In genomic region chr12:28872654-28873268, GRCh38 we compare ENCODE assay signal across 8 cellular contexts.
DNase-seq lines count a peak whose midpoint lies in the region; ATAC-seq, FAIRE-seq and TF ChIP-seq lines count a peak whose summit lies in the region.

No MANE protein-coding gene starts in this region.

- H3K4me3 ChIP-seq in K562 (no peak overlapping the region), testis (no peak overlapping the region)

- H3K36me3 Mint-ChIP-seq in activated naive CD4-positive, alpha-beta T cell treated with anti-CD3 and anti-CD28 coated beads, Interleukin-2, amount 10 ng/mL, durations not matched to agents 7 days and 5 days = no peaks in the 10 kb centered on the region
- no peaks in the 10 kb centered on the region for H3K36me3 Mint-ChIP-seq in T-helper 17 cell (ENCODE audit: low read depth)

- H3K27me3 ChIP-seq in K562 (ENCODE audit: control insufficient read depth in 2 of 2, insufficient read depth in 2 of 2, low read length in 2 of 2) (no peaks in the 10 kb centered on the region), testis (no peaks in the 10 kb centered on the region)

- no peaks in the 10 kb centered on the region for H3K79me2 ChIP-seq in K562 (ENCODE audit: control insufficient read depth, insufficient read depth, low read length)

- no peak for TF ChIP-seq EP300 in K562 (IDR thresholded peaks at IDR 0.05; ENCODE audit: low read length)

- no peak overlapping the region for H3K4me2 ChIP-seq in K562 (ENCODE audit: insufficient read depth, low read length)

- POLR2A ChIA-PET in K562 (lab: Yijun Ruan, JAX) = interaction anchor here (0.5 to 0.9 kb wide), 2 partner anchors 10 to 159 kb away, joined by 3 to 4 read pairs; no protein-coding TSS in a partner anchor

- DNase-seq in activated naive CD4-positive, alpha-beta T cell treated with anti-CD3 and anti-CD28 coated beads, Interleukin-2, amount 10 ng/mL, durations not matched to agents 7 days and 5 days = peak; percentile 33
- DNase-seq in activated naive CD4-positive, alpha-beta T cell treated with anti-CD3 and anti-CD28 coated beads, Interleukin-2, amount 50 U/mL, for 16 hours = no peak
- DNase-seq in NCI-H524 treated with DMSO at 0.1 percent for 48 hours (lab: John Stamatoyannopoulos, UW) = peak; percentile 6
- DNase-seq in K562 (ENCODE audit: extremely low read depth in 1 of 4, low spot score in 3 of 4) = peak; percentile 37 to 67 (median 48)
- peak; percentile 66 for DNase-seq in iris pigment epithelial cell (ENCODE audit: low read depth)
- DNase-seq in testis = peak; percentile 70
- no peak for DNase-seq in T-helper 17 cell

- no peaks in the 10 kb centered on the region for H4K20me1 ChIP-seq in K562 (replicated peaks; ENCODE audit: control insufficient read depth, insufficient read depth, low read length)

- ATAC-seq in HG03139 (IDR thresholded peaks at IDR 0.05; ENCODE audit: unreplicated experiment) (peak; percentile 63), K562 (peak; percentile 81), T-helper 17 cell (no peak)

- H3K36me3 ChIP-seq in K562 (ENCODE audit: control insufficient read depth, insufficient read depth, low read length) (no peaks in the 10 kb centered on the region), testis (ENCODE audit: low read depth, missing control alignments) (no peaks in the 10 kb centered on the region)

- intact Hi-C loops in K562 (cut with micrococcal nuclease) = loop anchor here (5.0 to 10.0 kb wide), 3 partner anchors 700 to 1138 kb away; no protein-coding TSS in a partner anchor
- intact Hi-C loops in testis (cut with DNase I; ENCODE audit: low total_unique reads) = no loop called here

- TF ChIP-seq CTCF in K562 (IDR thresholded peaks at IDR 0.05 in 2 of 3, conservative IDR thresholded peaks at IDR 0.05 in 1 of 3; ENCODE audit: insufficient read depth in 2 of 3, low read depth in 1 of 3, low read length in 3 of 3) (peak; percentile 59 to 76 (median 74)), testis (IDR thresholded peaks at IDR 0.05) (peak; percentile 33 to 75 (median 56))

- H3K27ac Mint-ChIP-seq in activated naive CD4-positive, alpha-beta T cell treated with anti-CD3 and anti-CD28 coated beads, Interleukin-2, amount 10 ng/mL, durations not matched to agents 7 days and 5 days = no peak overlapping the region
- no peak overlapping the region for H3K27ac Mint-ChIP-seq in T-helper 17 cell

- no peak overlapping the region for H3K4me3 Mint-ChIP-seq in activated naive CD4-positive, alpha-beta T cell treated with anti-CD3 and anti-CD28 coated beads, Interleukin-2, amount 10 ng/mL, durations not matched to agents 7 days and 5 days
- H3K4me3 Mint-ChIP-seq in T-helper 17 cell = no peak overlapping the region

- H3K27me3 Mint-ChIP-seq in activated naive CD4-positive, alpha-beta T cell treated with anti-CD3 and anti-CD28 coated beads, Interleukin-2, amount 10 ng/mL, durations not matched to agents 7 days and 5 days = no peaks in the 10 kb centered on the region
- peaks cover under 1% of the 10 kb centered on the region for H3K27me3 Mint-ChIP-seq in T-helper 17 cell

- FAIRE-seq in K562 (lab: Jason Lieb, UNC) = peak; percentile 69

- H3K4me1 ChIP-seq in K562 (replicated peaks in 1 of 2; ENCODE audit: control insufficient read depth in 2 of 2, insufficient read depth in 2 of 2, low read length in 2 of 2) (no peaks in the 10 kb centered on the region), testis (no peaks in the 10 kb centered on the region)

- no peaks in the 10 kb centered on the region for H3K9me1 ChIP-seq in K562 (ENCODE audit: control insufficient read depth, insufficient read depth, low read length)

- WGBS in K562 (ENCODE audit: insufficient coverage, low coverage, missing lambda C conversion rate) = 0% methylated on average over 7 of the region's 7 CpGs
- 55 to 74% methylated on average over 7 of the region's 7 CpGs for WGBS in testis, 2 donors

- peak; percentile 60 to 79 for TF ChIP-seq RAD21 in K562 (CRISPR knock-in tag; conservative IDR thresholded peaks at IDR 0.05 in 1 of 2, IDR thresholded peaks at IDR 0.05 in 1 of 2)

- no peaks in the 10 kb centered on the region for H3K4me1 Mint-ChIP-seq in activated naive CD4-positive, alpha-beta T cell treated with anti-CD3 and anti-CD28 coated beads, Interleukin-2, amount 10 ng/mL, durations not matched to agents 7 days and 5 days
- no peaks in the 10 kb centered on the region for H3K4me1 Mint-ChIP-seq in T-helper 17 cell

- H2AFZ ChIP-seq in K562 (ENCODE audit: low read depth, low read length) = no peak overlapping the region

- H3K9me3 Mint-ChIP-seq in activated naive CD4-positive, alpha-beta T cell treated with anti-CD3 and anti-CD28 coated beads, Interleukin-2, amount 10 ng/mL, durations not matched to agents 7 days and 5 days = no peaks in the 10 kb centered on the region

- no peaks in the 10 kb centered on the region for H3K9me3 ChIP-seq in K562 (replicated peaks; ENCODE audit: control insufficient read depth, insufficient read depth, low read depth, low read length)
- H3K9me3 ChIP-seq in testis = no peaks in the 10 kb centered on the region
- no peaks in the 10 kb centered on the region for H3K9me3 ChIP-seq in T-helper 17 cell (ENCODE audit: control insufficient read depth, low read length, poor library complexity, severe bottlenecking)

- in situ Hi-C loops in K562 (cut with MboI) = no loop called here

- BruUV-seq in K562 (replicated peaks; lab: Mats Ljungman, UMichigan) = no TSS peak

- TF ChIP-seq POLR2A in K562 (conservative IDR thresholded peaks at IDR 0.05) (no peak), testis (IDR thresholded peaks at IDR 0.05) (no peak)

- H3K9ac ChIP-seq in K562 (ENCODE audit: insufficient read depth in 1 of 2, low read depth in 2 of 2, low read length in 2 of 2) = no peak overlapping the region

- no peak overlapping the region for H3K27ac ChIP-seq in K562 (ENCODE audit: extremely low read depth, low read depth, low read length)
- no peak overlapping the region for H3K27ac ChIP-seq in testis

- CTCF ChIA-PET in activated naive CD4-positive, alpha-beta T cell treated with anti-CD3 and anti-CD28 coated beads, Interleukin-2, amount 10 ng/mL, durations not matched to agents 7 days and 5 days (lab: Charles Lee) = interaction anchor here (0.5 to 0.9 kb wide), 4 partner anchors 592 to 1139 kb away, joined by 3 to 5 read pairs (median 3); no protein-coding TSS in a partner anchor
- CTCF ChIA-PET in K562 (lab: Yijun Ruan, JAX; ENCODE audit: low intra/inter-chr PET ratio) = interaction anchor here (0.7 to 2.1 kb wide), 3 partner anchors 1140 to 1433 kb away, joined by 3 to 12 read pairs (median 4); no protein-coding TSS in a partner anchor

TF ChIP-seq in K562, 482 proteins besides CTCF, POLR2A, EP300 and RAD21:
- TF ChIP-seq TSC22D4 (tag; IDR thresholded peaks at IDR 0.05) = no peak
- peak; percentile 25; the same call in 1 of the 2 replicates for TF ChIP-seq SMC3 (conservative IDR thresholded peaks at IDR 0.05; ENCODE audit: insufficient read depth, low read depth, low read length)
- TF ChIP-seq DEAF1 (CRISPR knock-in tag; IDR thresholded peaks at IDR 0.05) = peak; percentile 44; the same call in 1 of the 2 replicates
- TF ChIP-seq STAG1 (CRISPR knock-in tag; IDR thresholded peaks at IDR 0.05; ENCODE audit: borderline replicate concordance) = peak; percentile 42; the same call in 1 of the 2 replicates
- TF ChIP-seq KLF16 (IDR thresholded peaks at IDR 0.05) = peak; percentile 39; the same call in 1 of the 2 replicates
- TF ChIP-seq IRF9 (tag; IDR thresholded peaks at IDR 0.05) = no peak

Comparison
In these comparisons a context has a peak if more than half of its experiments do, and no peak if none do; other contexts are left out.
1. DNase-seq: peak in activated naive CD4-positive, alpha-beta T cell treated with anti-CD3 and anti-CD28 coated beads, Interleukin-2, amount 10 ng/mL, durations not matched to agents 7 days and 5 days (single experiment), NCI-H524 treated with DMSO at 0.1 percent for 48 hours (single experiment), K562 (4 of 4), iris pigment epithelial cell (single experiment) and testis (single experiment); none in activated naive CD4-positive, alpha-beta T cell treated with anti-CD3 and anti-CD28 coated beads, Interleukin-2, amount 50 U/mL, for 16 hours (single experiment) and T-helper 17 cell (0 of 3).